In the genomic region with DNA sequence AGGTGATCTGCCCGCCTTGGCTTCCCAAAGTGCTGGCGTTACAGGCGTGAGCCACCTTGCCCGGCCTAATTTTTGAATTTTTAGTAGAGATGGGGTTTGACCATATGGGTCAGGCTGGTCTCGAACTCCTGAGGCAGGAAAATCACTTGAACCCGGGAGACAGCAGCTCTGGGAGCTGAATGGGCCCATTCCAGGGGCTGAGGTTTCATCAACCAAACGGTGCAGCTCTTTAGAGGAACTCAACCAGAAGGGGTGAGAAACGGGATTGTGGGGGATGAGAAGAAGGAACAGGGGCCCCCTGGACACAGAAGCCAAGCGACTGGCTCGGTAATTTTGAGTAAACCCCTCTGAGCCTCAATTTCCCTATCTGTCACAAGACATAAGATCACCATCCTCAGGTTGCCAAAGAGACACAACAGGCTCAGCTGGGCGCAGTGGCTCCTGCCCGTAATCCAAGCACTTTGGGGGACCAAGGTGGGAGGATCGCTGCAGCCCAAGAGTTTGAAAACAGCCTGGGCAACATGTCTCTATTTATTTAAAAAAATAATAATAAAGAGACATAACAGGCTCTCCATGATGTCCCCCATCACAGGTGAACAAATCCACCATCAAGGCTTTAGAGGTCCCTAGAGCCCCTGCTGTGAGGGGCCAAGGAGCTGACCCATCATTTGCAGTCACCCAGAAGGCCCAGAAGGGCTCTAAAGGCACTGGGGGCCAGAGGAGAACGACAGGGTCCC, we compare ENCODE assay signal across 19 cellular contexts. TPM values are rescaled to one million over a fixed set of nuclear protein-coding genes. Genes with fewer than 3 reads are reported as not detected.
DNase-seq lines count a peak whose midpoint lies in the region; ATAC-seq and TF ChIP-seq lines count a peak whose summit lies in the region.
"Had no signal": no experiment of that assay in that cellular context is flagged by ENCODE, and none has a peak within 500 bp of the region (broad histone marks: within the 10 kb centered on the region; RNA-seq: fewer than 3 reads in every experiment).

No MANE protein-coding gene starts in this region.

- ATAC-seq in heart left ventricle (no peak), omental fat pad (ENCODE audit: low FRiP score) (no peak), GM18498 (IDR thresholded peaks at IDR 0.05; ENCODE audit: unreplicated experiment) (no peak), GM21447 (IDR thresholded peaks at IDR 0.05; ENCODE audit: unreplicated experiment) (no peak)

- DNase-seq in left ventricle myocardium inferior: no peak
- no peak for DNase-seq in heart left ventricle
- no peak for DNase-seq in endothelial cell (ENCODE audit: low spot score)
- DNase-seq in NCI-H526 treated with DMSO at 0.1 percent for 48 hours (lab: John Stamatoyannopoulos, UW): no peak
- no peak for DNase-seq in omental fat pad (ENCODE audit: low spot score)
- DNase-seq: ACHN; activated T-cell treated with anti-CD3 and anti-CD28 coated beads, Interleukin-2, amount 50 U/mL, for 4 hours; amniotic stem cell; COR-L47; cortex of kidney; NCI-H146; NCI-H345; stimulated activated CD4-positive, alpha-beta T cell treated with anti-CD3 and anti-CD28 coated beads, Interleukin-4, amount 100 ng/mL, for 4 hours; T-helper 9 cell had no signal

- no peak overlapping the region for H3K9ac ChIP-seq in rectal smooth muscle tissue (ENCODE audit: low read length)
- H3K9ac ChIP-seq: neural progenitor cell had no signal

- H3K9me3 ChIP-seq in left ventricle myocardium inferior (replicated peaks) (no peaks in the 10 kb centered on the region), heart left ventricle (no peaks in the 10 kb centered on the region)

- peaks cover 22% of the 10 kb centered on the region for H3K27me3 Mint-ChIP-seq in endothelial cell (ENCODE audit: unreplicated experiment)
- H3K27me3 Mint-ChIP-seq: activated CD4-positive, alpha-beta T cell treated with anti-CD3 and anti-CD28 coated beads, Interleukin-2, amount 10 ng/mL, durations not matched to agents 24 days and 14 days had no signal

- peak overlapping the region; percentile 36 for H3K27ac Mint-ChIP-seq in endothelial cell (ENCODE audit: unreplicated experiment)
- H3K27ac Mint-ChIP-seq: activated CD4-positive, alpha-beta T cell treated with anti-CD3 and anti-CD28 coated beads, Interleukin-2, amount 10 ng/mL, durations not matched to agents 24 days and 14 days; neural progenitor cell had no signal

- H3K4me1 ChIP-seq in left ventricle myocardium inferior (peaks cover 46% of the 10 kb centered on the region), heart left ventricle (peaks cover 8 to 52% (median 37%) of the 10 kb centered on the region in 12 donors), rectal smooth muscle tissue (ENCODE audit: control insufficient read depth, insufficient read depth, low read length) (peaks cover 27% of the 10 kb centered on the region)
- H3K4me1 ChIP-seq: neural progenitor cell had no signal

- TF ChIP-seq CTCF in left ventricle myocardium inferior (IDR thresholded peaks at IDR 0.05; ENCODE audit: borderline replicate concordance) (no peak), heart left ventricle (IDR thresholded peaks at IDR 0.05) (no peak), endothelial cell (IDR thresholded peaks at IDR 0.05; ENCODE audit: unreplicated experiment) (no peak), omental fat pad (IDR thresholded peaks at IDR 0.05) (no peak)

- H3K36me3 Mint-ChIP-seq in endothelial cell (ENCODE audit: low read depth, unreplicated experiment): peaks cover 2% of the 10 kb centered on the region

- H3K27me3 ChIP-seq in left ventricle myocardium inferior (ENCODE audit: low read depth) (no peaks in the 10 kb centered on the region), heart left ventricle (no peaks in the 10 kb centered on the region), rectal smooth muscle tissue (ENCODE audit: control insufficient read depth, insufficient read depth, low read length) (no peaks in the 10 kb centered on the region)
- H3K27me3 ChIP-seq: neural progenitor cell had no signal

- H3K27ac ChIP-seq in left ventricle myocardium inferior (replicated peaks): peak overlapping the region; percentile 84
- peak overlapping the region in 5 of 12 donors; percentile 65 to 82 (median 81) for H3K27ac ChIP-seq in heart left ventricle
- H3K27ac ChIP-seq in rectal smooth muscle tissue (ENCODE audit: low read depth, low read length): peak overlapping the region; percentile 88
- H3K27ac ChIP-seq: neural progenitor cell had no signal

- H3K4me3 Mint-ChIP-seq in endothelial cell (ENCODE audit: unreplicated experiment): no peak overlapping the region
- H3K4me3 Mint-ChIP-seq: activated CD4-positive, alpha-beta T cell treated with anti-CD3 and anti-CD28 coated beads, Interleukin-2, amount 10 ng/mL, durations not matched to agents 24 days and 14 days; activated T-cell treated with anti-CD3 and anti-CD28 coated beads, Interleukin-2, amount 50 U/mL, for 4 hours; neural progenitor cell had no signal

- 89 to 95% (median 95%) methylated on average over 14 of the region's 14 CpGs for WGBS in heart left ventricle, 4 donors

- intact Hi-C loops in left ventricle myocardium inferior (cut with micrococcal nuclease) (no loop called here), heart left ventricle (cut with DNase I) (loop anchor here in 3 of 10 donors (2.0 to 10.0 kb wide), 3 partner anchors 111 to 137 kb away; a partner anchor contains a TSS)

- no peak overlapping the region for H3K4me3 ChIP-seq in left ventricle myocardium inferior
- no peak overlapping the region for H3K4me3 ChIP-seq in heart left ventricle
- no peak overlapping the region for H3K4me3 ChIP-seq in rectal smooth muscle tissue (ENCODE audit: low read length)
- H3K4me3 ChIP-seq: neural progenitor cell had no signal

- H3K4me1 Mint-ChIP-seq in endothelial cell (ENCODE audit: unreplicated experiment): peaks cover 2% of the 10 kb centered on the region

- no peaks in the 10 kb centered on the region for H3K9me3 Mint-ChIP-seq in endothelial cell (ENCODE audit: unreplicated experiment)
- H3K9me3 Mint-ChIP-seq: activated CD4-positive, alpha-beta T cell treated with anti-CD3 and anti-CD28 coated beads, Interleukin-2, amount 10 ng/mL, durations not matched to agents 24 days and 14 days; activated T-cell treated with anti-CD3 and anti-CD28 coated beads, Interleukin-2, amount 50 U/mL, for 4 hours; neural progenitor cell had no signal

- TF ChIP-seq POLR2A in heart left ventricle (IDR thresholded peaks at IDR 0.05): no peak

- H3K36me3 ChIP-seq in left ventricle myocardium inferior: peaks cover 13% of the 10 kb centered on the region
- H3K36me3 ChIP-seq in heart left ventricle: peaks cover 2 to 35% (median 11%) of the 10 kb centered on the region in 9 donors
- peaks cover 9% of the 10 kb centered on the region for H3K36me3 ChIP-seq in rectal smooth muscle tissue (ENCODE audit: control insufficient read depth, insufficient read depth, low read length)
- H3K36me3 ChIP-seq: neural progenitor cell had no signal

RNA-seq across cellular contexts. Expression of a gene that starts 0.5 kb away (rescaled TPM):
- 0.49 TPM for total RNA-seq in left ventricle myocardium inferior
- total RNA-seq in heart left ventricle: 1 to 10 TPM in 4 of 9 donors, under 1 TPM in 5; 0.24 to 2.4 (median 0.75) TPM
- 1 to 10 TPM in 1 of 2 donors, under 1 TPM in 1; 0.28 to 2.8 TPM for polyA plus RNA-seq in heart left ventricle
- 1.2 TPM for total RNA-seq in endothelial cell (ENCODE audit: unreplicated experiment)
- 10 to 100 TPM in 2 of 4 donors, 1 to 10 TPM in 2; 1.7 to 15.9 (median 7.4) TPM for total RNA-seq in omental fat pad

RNA-seq across cellular contexts. Expression of a gene that starts 7.7 kb away (rescaled TPM):
- 107 TPM for total RNA-seq in left ventricle myocardium inferior
- total RNA-seq in heart left ventricle: 100 to 1,000 TPM in 7 of 9 donors, 10 to 100 TPM in 2; 80.2 to 352 (median 137) TPM
- polyA plus RNA-seq in heart left ventricle: 100 to 1,000 TPM; 114 to 236 TPM
- 129 TPM for total RNA-seq in endothelial cell (ENCODE audit: unreplicated experiment)
- total RNA-seq in omental fat pad: 100 to 1,000 TPM; 398 to 859 (median 623) TPM

RNA-seq across cellular contexts. Expression of a gene that starts 47.5 kb away (rescaled TPM):
- 2.4 TPM for total RNA-seq in left ventricle myocardium inferior
- 1 to 10 TPM in 5 of 9 donors, under 1 TPM in 3, not detected in 1; 0.16 to 3.6 (median 1.1) TPM for total RNA-seq in heart left ventricle
- polyA plus RNA-seq in heart left ventricle: 1 to 10 TPM in 1 of 2 donors, under 1 TPM in 1; 0.82 to 4.6 TPM
- total RNA-seq in endothelial cell (ENCODE audit: unreplicated experiment): 0.85 TPM
- total RNA-seq in omental fat pad: 1 to 10 TPM in 1 of 4 donors, under 1 TPM in 2, not detected in 1; 0.12 to 1.5 (median 0.63) TPM
- total RNA-seq: activated T-cell treated with anti-CD3 and anti-CD28 coated beads, Interleukin-2, amount 50 U/mL, for 4 hours had no signal

RNA-seq across cellular contexts. Expression of a gene that starts 49.1 kb away (rescaled TPM):
- total RNA-seq in left ventricle myocardium inferior: 94.8 TPM
- total RNA-seq in heart left ventricle: 100 to 1,000 TPM in 5 of 9 donors, 10 to 100 TPM in 4; 65.8 to 167 (median 101) TPM
- 100 to 1,000 TPM; 127 to 171 TPM for polyA plus RNA-seq in heart left ventricle
- total RNA-seq in endothelial cell (ENCODE audit: unreplicated experiment): 166 TPM
- total RNA-seq in omental fat pad: 100 to 1,000 TPM in 1 of 4 donors, 10 to 100 TPM in 3; 58.6 to 140 (median 93.1) TPM
